ENCODE assay signal across 8 cellular contexts in the genomic region with DNA sequence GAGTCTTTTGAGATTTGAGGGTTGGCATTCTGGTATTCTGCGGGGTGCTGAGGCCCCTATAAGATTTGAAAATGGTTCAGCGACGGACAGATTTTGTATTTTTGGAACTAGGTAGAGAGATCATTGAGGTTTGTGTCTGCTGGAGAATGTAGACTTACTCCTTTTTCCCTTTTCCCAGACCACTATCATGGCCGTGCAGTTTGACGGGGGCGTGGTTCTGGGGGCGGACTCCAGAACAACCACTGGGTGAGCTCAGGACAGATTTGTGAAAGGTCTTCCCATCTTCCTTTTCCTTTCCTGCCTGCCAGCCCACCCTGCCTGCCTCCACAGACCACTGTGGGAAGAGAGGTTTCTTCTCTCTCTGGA. TPM values are rescaled to one million over a fixed set of nuclear protein-coding genes. Genes with fewer than 3 reads are reported as not detected.
DNase-seq lines count a peak whose midpoint lies in the region; ATAC-seq and TF ChIP-seq lines count a peak whose summit lies in the region.

No MANE protein-coding gene starts in this region.

- peak overlapping the region; percentile 90 to 99 (median 98) for H3K27ac Mint-ChIP-seq in CD4-positive, alpha-beta memory T cell
- H3K27ac Mint-ChIP-seq in natural killer cell treated with Interleukin-12 subunit alpha and Interleukin-12 subunit beta and Interleukin-15 and Interleukin-18, amount 100 ng/mL, for 72 hours = peak overlapping the region; percentile 88 to 97

- no peaks in the 10 kb centered on the region for H3K27me3 ChIP-seq in CD4-positive, alpha-beta memory T cell (ENCODE audit: insufficient read depth, low read length)
- H3K27me3 ChIP-seq in WERI-Rb-1 (ENCODE audit: insufficient read depth, low read depth, severe bottlenecking) = no peaks in the 10 kb centered on the region
- no peaks in the 10 kb centered on the region for H3K27me3 ChIP-seq in esophagus (ENCODE audit: control insufficient read depth in 1 of 2, insufficient read depth in 2 of 2, low read length in 2 of 2)

- CTCF ChIA-PET in CD4-positive, alpha-beta memory T cell (lab: Charles Lee; ENCODE audit: partially characterized antibody) = interaction anchor here (0.7 to 1.7 kb wide), 3 partner anchors 9 to 106 kb away, joined by 3 to 6 read pairs (median 3); a partner anchor contains a TSS

- H3K4me1 ChIP-seq in CD4-positive, alpha-beta memory T cell (ENCODE audit: insufficient read depth, low read length) = peaks cover 10% of the 10 kb centered on the region
- peaks cover 0 to 6% of the 10 kb centered on the region in 2 donors for H3K4me1 ChIP-seq in esophagus (ENCODE audit: control insufficient read depth in 2 of 2, insufficient read depth in 2 of 2, low read length in 1 of 2)

- H3K27ac ChIP-seq in CD4-positive, alpha-beta memory T cell (ENCODE audit: low read depth, low read length) = peak overlapping the region; percentile 83
- H3K27ac ChIP-seq in WERI-Rb-1 = peak overlapping the region; percentile 85
- H3K27ac ChIP-seq in esophagus (ENCODE audit: low read depth in 2 of 2, low read length in 1 of 2) = peak overlapping the region; percentile 78 to 87

- POLR2A ChIA-PET in CD4-positive, alpha-beta memory T cell (lab: Charles Lee; ENCODE audit: partially characterized antibody) = interaction anchor here (0.9 to 2.1 kb wide), 11 partner anchors 10 to 152 kb away, joined by 3 to 26 read pairs (median 5); a partner anchor contains a TSS

- peak overlapping the region; percentile 62 to 90 for H3K4me3 ChIP-seq in CD4-positive, alpha-beta memory T cell (ENCODE audit: low read length in 2 of 2)
- H3K4me3 ChIP-seq in WERI-Rb-1 (ENCODE audit: low read depth, low read length) = peak overlapping the region; percentile 85
- peak overlapping the region; percentile 94 to 97 for H3K4me3 ChIP-seq in esophagus (ENCODE audit: low read depth in 1 of 2, low read length in 2 of 2)

- peak; percentile 11 for ATAC-seq in HG03280 (IDR thresholded peaks at IDR 0.05; ENCODE audit: unreplicated experiment)
- ATAC-seq in natural killer cell treated with Interleukin-12 subunit alpha and Interleukin-12 subunit beta and Interleukin-15 and Interleukin-18, amount 100 ng/mL, for 72 hours = peak in 1 of 2 donors; percentile 46

- H3K4me3 Mint-ChIP-seq in CD4-positive, alpha-beta memory T cell = peak overlapping the region; percentile 99 to 100 (median 100)
- H3K4me3 Mint-ChIP-seq in natural killer cell treated with Interleukin-12 subunit alpha and Interleukin-12 subunit beta and Interleukin-15 and Interleukin-18, amount 100 ng/mL, for 72 hours = peak overlapping the region; percentile 99

- 0 to 1% methylated on average over 7 of the region's 7 CpGs for WGBS in esophagus, 2 donors

- intact Hi-C loops in CD4-positive, alpha-beta memory T cell (cut with micrococcal nuclease) = loop anchor here (1.0 to 5.0 kb wide), 4 partner anchors 11 to 102 kb away; a partner anchor contains a TSS

- H3K9me3 Mint-ChIP-seq in CD4-positive, alpha-beta memory T cell = peaks cover 0 to 4% (median 0%) of the 10 kb centered on the region in 8 donors
- no peaks in the 10 kb centered on the region for H3K9me3 Mint-ChIP-seq in natural killer cell treated with Interleukin-12 subunit alpha and Interleukin-12 subunit beta and Interleukin-15 and Interleukin-18, amount 100 ng/mL, for 72 hours

- no peaks in the 10 kb centered on the region for H3K27me3 Mint-ChIP-seq in CD4-positive, alpha-beta memory T cell
- H3K27me3 Mint-ChIP-seq in natural killer cell treated with Interleukin-12 subunit alpha and Interleukin-12 subunit beta and Interleukin-15 and Interleukin-18, amount 100 ng/mL, for 72 hours = peaks cover 0 to 4% of the 10 kb centered on the region in 2 donors

- no peaks in the 10 kb centered on the region for H3K9me3 ChIP-seq in CD4-positive, alpha-beta memory T cell (ENCODE audit: control insufficient read depth in 1 of 2, low read length in 2 of 2)
- no peaks in the 10 kb centered on the region for H3K9me3 ChIP-seq in WERI-Rb-1 (ENCODE audit: severe bottlenecking)
- no peaks in the 10 kb centered on the region for H3K9me3 ChIP-seq in esophagus (ENCODE audit: control insufficient read depth in 2 of 2, insufficient read depth in 1 of 2, low read depth in 1 of 2, low read length in 1 of 2)

- H3K36me3 ChIP-seq in CD4-positive, alpha-beta memory T cell (ENCODE audit: insufficient read depth, low read length) = peaks cover 9% of the 10 kb centered on the region
- H3K36me3 ChIP-seq in WERI-Rb-1 (peaks cover 18% of the 10 kb centered on the region), esophagus (ENCODE audit: control insufficient read depth in 2 of 2, insufficient read depth in 2 of 2, low read length in 1 of 2) (peaks cover 7 to 10% of the 10 kb centered on the region in 2 donors)

- DNase-seq in CD4-positive, alpha-beta memory T cell = no peak
- DNase-seq in WERI-Rb-1 (peak; percentile 46), NCI-H774 (lab: John Stamatoyannopoulos, UW) (no peak), T1000 (lab: John Stamatoyannopoulos, UW) (no peak), HuH-7 (ENCODE audit: low spot score) (no peak)
- no peak for DNase-seq in natural killer cell treated with Interleukin-12 subunit alpha and Interleukin-12 subunit beta and Interleukin-15 and Interleukin-18, amount 100 ng/mL, for 72 hours (ENCODE audit: low spot score)

- peaks cover 11 to 16% (median 11%) of the 10 kb centered on the region in 4 donors for H3K4me1 Mint-ChIP-seq in CD4-positive, alpha-beta memory T cell
- peaks cover 15 to 25% of the 10 kb centered on the region in 2 donors for H3K4me1 Mint-ChIP-seq in natural killer cell treated with Interleukin-12 subunit alpha and Interleukin-12 subunit beta and Interleukin-15 and Interleukin-18, amount 100 ng/mL, for 72 hours (ENCODE audit: low read depth in 2 of 2)

- TF ChIP-seq CTCF in WERI-Rb-1 (IDR thresholded peaks at IDR 0.05; ENCODE audit: low read depth, low read length) = no peak

- H3K36me3 Mint-ChIP-seq in CD4-positive, alpha-beta memory T cell = peaks cover 15 to 26% of the 10 kb centered on the region in 2 donors
- peaks cover 8% of the 10 kb centered on the region for H3K36me3 Mint-ChIP-seq in natural killer cell treated with Interleukin-12 subunit alpha and Interleukin-12 subunit beta and Interleukin-15 and Interleukin-18, amount 100 ng/mL, for 72 hours

RNA-seq across cellular contexts. Expression of a gene that starts 0.6 kb away (rescaled TPM):
- total RNA-seq in CD4-positive, alpha-beta memory T cell = 10 to 100 TPM; 44.4 to 46.4 TPM
- 100 to 1,000 TPM; 235 to 462 TPM for polyA plus RNA-seq in CD4-positive, alpha-beta memory T cell
- polyA plus RNA-seq in esophagus = 100 to 1,000 TPM; 110 to 248 TPM
- total RNA-seq in natural killer cell treated with Interleukin-12 subunit alpha and Interleukin-12 subunit beta and Interleukin-15 and Interleukin-18, amount 100 ng/mL, for 72 hours = 100 to 1,000 TPM; 145 to 174 TPM

RNA-seq across cellular contexts. Expression of a gene that starts 7.8 kb away (rescaled TPM):
- not detected for total RNA-seq in CD4-positive, alpha-beta memory T cell
- polyA plus RNA-seq in CD4-positive, alpha-beta memory T cell = not detected
- polyA plus RNA-seq in esophagus = under 1 TPM in 1 of 2 donors, not detected in 1; 0.38 TPM
- total RNA-seq in natural killer cell treated with Interleukin-12 subunit alpha and Interleukin-12 subunit beta and Interleukin-15 and Interleukin-18, amount 100 ng/mL, for 72 hours = under 1 TPM in 1 of 2 donors, not detected in 1; 0.38 TPM

RNA-seq across cellular contexts. Expression of a gene that starts 10.4 kb away (rescaled TPM):
- under 1 TPM in 1 of 2 experiments, not detected in 1; 0.50 TPM for total RNA-seq in CD4-positive, alpha-beta memory T cell
- not detected for polyA plus RNA-seq in CD4-positive, alpha-beta memory T cell
- 1 to 10 TPM; 1.3 to 1.5 TPM for polyA plus RNA-seq in esophagus
- 10 to 100 TPM in 1 of 2 donors, 1 to 10 TPM in 1; 4.5 to 15.4 TPM for total RNA-seq in natural killer cell treated with Interleukin-12 subunit alpha and Interleukin-12 subunit beta and Interleukin-15 and Interleukin-18, amount 100 ng/mL, for 72 hours

RNA-seq across cellular contexts. Expression of a gene that starts 10.4 kb away (rescaled TPM):
- total RNA-seq in CD4-positive, alpha-beta memory T cell = 10 to 100 TPM; 30.8 to 37.5 TPM
- 1 to 10 TPM; 1.9 to 5.0 TPM for polyA plus RNA-seq in CD4-positive, alpha-beta memory T cell
- polyA plus RNA-seq in esophagus = 10 to 100 TPM; 66.9 to 67.4 TPM
- 10 to 100 TPM; 38.4 to 46.9 TPM for total RNA-seq in natural killer cell treated with Interleukin-12 subunit alpha and Interleukin-12 subunit beta and Interleukin-15 and Interleukin-18, amount 100 ng/mL, for 72 hours
